ENCODE assay signal across 8 cellular contexts in the genomic region with DNA sequence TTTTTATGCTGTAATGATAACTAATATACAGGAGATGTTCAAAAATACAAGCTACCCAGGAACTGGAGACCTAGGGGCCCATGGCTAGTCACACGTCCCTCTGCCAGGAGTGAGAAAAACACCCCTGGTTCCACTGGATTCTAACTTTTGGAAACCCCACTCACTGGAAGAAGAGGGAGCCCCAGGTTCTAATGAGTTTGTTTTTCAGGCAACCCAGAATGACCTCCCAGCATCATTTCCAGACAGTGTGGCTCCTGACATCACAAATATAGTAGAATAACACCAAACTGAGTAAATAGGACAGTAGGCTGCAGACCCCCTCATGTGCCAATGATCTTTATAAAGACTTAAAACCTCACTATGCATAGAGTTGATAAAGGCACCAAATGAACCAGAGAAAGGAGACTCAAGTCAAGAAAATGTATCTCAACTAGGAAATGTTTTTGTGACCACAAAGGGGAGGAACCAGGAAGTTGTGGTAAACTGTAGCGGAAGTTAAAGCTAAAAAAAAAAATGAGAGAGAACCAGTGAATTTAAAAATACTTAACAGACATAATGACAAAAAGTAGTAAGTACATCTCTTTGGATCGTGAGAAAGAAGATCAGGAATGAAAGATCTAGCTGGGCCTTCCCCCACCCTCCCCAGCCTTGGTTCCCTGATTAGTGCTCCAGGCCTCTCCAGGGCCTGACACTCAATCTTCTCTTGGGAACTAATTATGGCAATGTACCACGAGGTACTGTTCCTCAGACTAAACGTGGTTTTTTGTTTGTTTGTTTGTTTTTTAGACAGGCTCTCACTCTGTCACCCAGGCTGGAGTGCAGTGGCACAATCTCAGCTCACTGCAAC. TPM values are rescaled to one million over a fixed set of nuclear protein-coding genes. Genes with fewer than 3 reads are reported as not detected.
DNase-seq lines count a peak whose midpoint lies in the region; ATAC-seq and TF ChIP-seq lines count a peak whose summit lies in the region.

No MANE protein-coding gene starts in this region.

- H3K4me1 Mint-ChIP-seq in activated CD8-positive, alpha-beta T cell treated with anti-CD3 and anti-CD28 coated beads for 36 hours (ENCODE audit: low read depth), result peaks cover 53% of the 10 kb centered on the region

- peak; percentile 54 for ATAC-seq in HG03432 (IDR thresholded peaks at IDR 0.05; ENCODE audit: unreplicated experiment)
- ATAC-seq in activated CD8-positive, alpha-beta T cell treated with anti-CD3 and anti-CD28 coated beads for 36 hours, result peak; percentile 65
- ATAC-seq in GM21825 (IDR thresholded peaks at IDR 0.05; ENCODE audit: unreplicated experiment), result no peak

- no peaks in the 10 kb centered on the region for H3K27me3 Mint-ChIP-seq in activated CD8-positive, alpha-beta T cell treated with anti-CD3 and anti-CD28 coated beads for 36 hours

- H3K9me3 ChIP-seq in mucosa of rectum (ENCODE audit: control insufficient read depth in 2 of 2, low read length in 2 of 2), result no peaks in the 10 kb centered on the region

- H3K27ac ChIP-seq in mucosa of rectum (ENCODE audit: low read depth in 2 of 2, low read length in 2 of 2), result peak overlapping the region; percentile 38 to 83

- peaks cover 3 to 7% of the 10 kb centered on the region in 2 donors for H3K4me1 ChIP-seq in mucosa of rectum (ENCODE audit: control insufficient read depth in 2 of 2, insufficient read depth in 2 of 2, low read length in 2 of 2)

- intact Hi-C loops in activated CD8-positive, alpha-beta T cell treated with anti-CD3 and anti-CD28 coated beads for 36 hours (cut with micrococcal nuclease), result no loop called here

- H3K36me3 Mint-ChIP-seq in activated CD8-positive, alpha-beta T cell treated with anti-CD3 and anti-CD28 coated beads for 36 hours (ENCODE audit: low read depth), result peaks cover 5% of the 10 kb centered on the region

- H3K4me3 Mint-ChIP-seq in activated CD8-positive, alpha-beta T cell treated with anti-CD3 and anti-CD28 coated beads for 36 hours, result peak overlapping the region; percentile 48

- no peaks in the 10 kb centered on the region for H3K27me3 ChIP-seq in mucosa of rectum (ENCODE audit: control insufficient read depth in 2 of 2, insufficient read depth in 2 of 2, low read length in 2 of 2)

- peak; percentile 54 for DNase-seq in GM13976 (ENCODE audit: low spot score)
- peak; percentile 39 for DNase-seq in activated CD8-positive, alpha-beta T cell treated with anti-CD3 and anti-CD28 coated beads for 36 hours
- no peak for DNase-seq in NCI-H446 treated with DMSO at 0.1 percent for 48 hours (lab: John Stamatoyannopoulos, UW)
- no peak for DNase-seq in NCI-H187 treated with DMSO at 0.1 percent for 48 hours (lab: John Stamatoyannopoulos, UW)
- DNase-seq in iPS-NIHi7 (ENCODE audit: extremely low spot score), result no peak

- CTCF ChIA-PET in activated CD8-positive, alpha-beta T cell treated with anti-CD3 and anti-CD28 coated beads for 36 hours (lab: Charles Lee), result interaction anchor here (1.2 to 6.4 kb wide), 9 partner anchors 9 to 56 kb away, joined by 3 to 64 read pairs (median 7); no protein-coding TSS in a partner anchor

- TF ChIP-seq CTCF in GM13976 (IDR thresholded peaks at IDR 0.05; ENCODE audit: borderline replicate concordance, control extremely low read depth, extremely low read depth, insufficient read depth, missing control alignments), result no peak
- TF ChIP-seq CTCF in activated CD8-positive, alpha-beta T cell treated with anti-CD3 and anti-CD28 coated beads for 36 hours (IDR thresholded peaks at IDR 0.05), result no peak

- peaks cover 2% of the 10 kb centered on the region for H3K9me3 Mint-ChIP-seq in activated CD8-positive, alpha-beta T cell treated with anti-CD3 and anti-CD28 coated beads for 36 hours

- peak overlapping the region in 1 of 2 donors; percentile 56 for H3K4me3 ChIP-seq in mucosa of rectum (ENCODE audit: low read length in 2 of 2)

- in situ Hi-C loops in GM13976 (cut with MboI; ENCODE audit: low sequenced_read_pairs, unreplicated experiment), result no loop called here

- H3K9ac ChIP-seq in mucosa of rectum (ENCODE audit: low read depth in 1 of 2, low read length in 2 of 2), result peak overlapping the region; percentile 14 to 31

- no peaks in the 10 kb centered on the region for H3K36me3 ChIP-seq in mucosa of rectum (ENCODE audit: control insufficient read depth in 2 of 2, insufficient read depth in 2 of 2, low read length in 2 of 2)

- H3K27ac Mint-ChIP-seq in activated CD8-positive, alpha-beta T cell treated with anti-CD3 and anti-CD28 coated beads for 36 hours, result peak overlapping the region; percentile 95

- POLR2A ChIA-PET in activated CD8-positive, alpha-beta T cell treated with anti-CD3 and anti-CD28 coated beads for 36 hours (lab: Charles Lee), result interaction anchor here (0.6 to 14.0 kb wide), 9 partner anchors 10 to 547 kb away, joined by 3 to 251 read pairs (median 6); a partner anchor contains a TSS

RNA-seq across cellular contexts. Expression of a gene that starts 19.8 kb away (rescaled TPM):
- 100 to 1,000 TPM; 493 to 499 TPM for total RNA-seq in activated CD8-positive, alpha-beta T cell treated with anti-CD3 and anti-CD28 coated beads for 36 hours

RNA-seq across cellular contexts. Expression of a gene that starts 47.2 kb away (rescaled TPM):
- 100 to 1,000 TPM; 107 to 122 TPM for total RNA-seq in activated CD8-positive, alpha-beta T cell treated with anti-CD3 and anti-CD28 coated beads for 36 hours

RNA-seq across cellular contexts. Expression of a gene that starts 48.0 kb away (rescaled TPM):
- total RNA-seq in activated CD8-positive, alpha-beta T cell treated with anti-CD3 and anti-CD28 coated beads for 36 hours, result 10 to 100 TPM; 23.0 to 24.6 TPM

Comparison
In these comparisons a context has a peak if more than half of its experiments do, and no peak if none do; other contexts are left out.
1. DNase-seq: peak in GM13976 (single experiment) and activated CD8-positive, alpha-beta T cell treated with anti-CD3 and anti-CD28 coated beads for 36 hours (single experiment); none in NCI-H446 treated with DMSO at 0.1 percent for 48 hours (single experiment), NCI-H187 treated with DMSO at 0.1 percent for 48 hours (single experiment) and iPS-NIHi7 (single experiment).